Comparison of ENCODE assay signal across 8 cellular contexts in genomic region chr1:150268706-150269403, GRCh38. TPM values are rescaled to one million over a fixed set of nuclear protein-coding genes. Genes with fewer than 3 reads are reported as not detected.
A peak's percentile ranks its signal among the peaks of the same experiment; 100 is the strongest.
DNase-seq lines count a peak whose midpoint lies in the region; ATAC-seq and TF ChIP-seq lines count a peak whose summit lies in the region.

APH1A (minus strand) TSS chr1:150269016; CDS start chr1:150268810, 206 bp downstream.

- DNase-seq in GM10266 (ENCODE audit: extremely low spot score) (peak; percentile 94), NCI-H1105 treated with DMSO at 0.1 percent for 48 hours (lab: John Stamatoyannopoulos, UW) (peak; percentile 94), SKM-1 treated with dmso at 0.1 percent for 144 hours (lab: John Stamatoyannopoulos, UW; ENCODE audit: unreplicated experiment) (peak; percentile 99), glomerular endothelial cell (ENCODE audit: extremely low read depth, low read depth, low spot score) (no peak), omental fat pad (ENCODE audit: low spot score) (peak; percentile 87)
- DNase-seq in activated naive CD4-positive, alpha-beta T cell treated with anti-CD3 and anti-CD28 coated beads, Interleukin-2, amount 50 U/mL, for 72 hours (ENCODE audit: low spot score in 2 of 2) = peak; percentile 91 to 94

- no peaks in the 10 kb centered on the region for H3K9me3 Mint-ChIP-seq in activated naive CD4-positive, alpha-beta T cell treated with anti-CD3 and anti-CD28 coated beads, Interleukin-2, amount 50 U/mL, for 72 hours

- peak within 1 kb of the TSS; percentile 90 for H3K27ac ChIP-seq in temporal lobe (ENCODE audit: low read depth, low read length)

- peaks cover 26% of the 10 kb centered on the region in 2 donors for H3K36me3 Mint-ChIP-seq in activated naive CD4-positive, alpha-beta T cell treated with anti-CD3 and anti-CD28 coated beads, Interleukin-2, amount 50 U/mL, for 72 hours

- peak within 1 kb of the TSS; percentile 100 for H3K27ac Mint-ChIP-seq in activated naive CD4-positive, alpha-beta T cell treated with anti-CD3 and anti-CD28 coated beads, Interleukin-2, amount 50 U/mL, for 72 hours

- TF ChIP-seq CTCF in GM10266 (IDR thresholded peaks at IDR 0.05; ENCODE audit: control insufficient read depth, insufficient read depth, low read depth, missing control alignments) (no peak), omental fat pad (IDR thresholded peaks at IDR 0.05) (no peak)

- ATAC-seq in HG02642 (IDR thresholded peaks at IDR 0.05; ENCODE audit: poor library complexity, unreplicated experiment) = peak; percentile 92
- peak; percentile 98 to 99 for ATAC-seq in activated naive CD4-positive, alpha-beta T cell treated with anti-CD3 and anti-CD28 coated beads, Interleukin-2, amount 50 U/mL, for 72 hours
- ATAC-seq in omental fat pad (ENCODE audit: low FRiP score) = peak; percentile 98

RNA-seq across cellular contexts. Expression of gene APH1A, which starts in this region (rescaled TPM):
- total RNA-seq in activated naive CD4-positive, alpha-beta T cell treated with anti-CD3 and anti-CD28 coated beads, Interleukin-2, amount 50 U/mL, for 72 hours = 100 to 1,000 TPM; 103 to 116 TPM
- total RNA-seq in glomerular endothelial cell = 136 and 151 TPM in 2 replicates
- 100 to 1,000 TPM in 1 of 4 donors, 10 to 100 TPM in 3; 90.1 to 101 (median 95.2) TPM for total RNA-seq in omental fat pad
- 44.0 TPM for total RNA-seq in temporal lobe
